In the genomic region with DNA sequence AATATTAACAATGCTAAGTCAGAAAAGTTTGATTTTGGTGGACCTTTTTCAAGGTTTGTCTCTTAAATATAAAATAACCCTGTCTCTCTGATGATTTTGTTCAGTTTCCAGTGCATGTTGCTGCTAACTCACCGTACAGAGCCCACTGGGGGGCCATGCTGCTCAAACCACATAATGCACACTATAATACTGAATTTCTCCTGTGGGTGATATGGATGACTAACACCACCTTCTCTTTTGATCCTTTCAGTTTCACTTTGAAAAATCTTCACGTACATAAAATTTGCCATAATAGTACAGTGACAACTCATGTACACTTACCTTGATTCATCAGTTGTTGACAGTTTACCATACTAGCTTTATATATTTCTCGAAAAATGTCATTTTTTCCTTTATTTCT, we compare ENCODE assay signal across 8 cellular contexts.
DNase-seq lines count a peak whose midpoint lies in the region; ATAC-seq and TF ChIP-seq lines count a peak whose summit lies in the region.

No MANE protein-coding gene starts in this region.

- CTCF ChIA-PET in activated CD4-positive, alpha-beta T cell treated with anti-CD3 and anti-CD28 coated beads for 36 hours (lab: Charles Lee): interaction anchor here (0.6 to 0.8 kb wide), 3 partner anchors 15 to 29 kb away, joined by 3 read pairs; no protein-coding TSS in a partner anchor

- no peaks in the 10 kb centered on the region for H3K36me3 Mint-ChIP-seq in activated CD4-positive, alpha-beta T cell treated with anti-CD3 and anti-CD28 coated beads for 36 hours (ENCODE audit: low read depth)
- no peaks in the 10 kb centered on the region for H3K36me3 Mint-ChIP-seq in activated T-helper 1 cell treated with anti-CD3 and anti-CD28 coated beads, Interleukin-12 subunit alpha, Interleukin-12 subunit beta, Interleukin-2, Interleukin-4 antibody, amounts not matched to agents 30 ng/mL and 10 ng/mL and 1 ng/mL, durations not matched to agents 14 hours and 24 hours and 36 hours (ENCODE audit: low read depth)

- no peaks in the 10 kb centered on the region for H3K36me3 ChIP-seq in Peyer's patch

- H3K4me3 Mint-ChIP-seq in activated CD4-positive, alpha-beta T cell treated with anti-CD3 and anti-CD28 coated beads for 36 hours: no peak overlapping the region
- H3K4me3 Mint-ChIP-seq in activated T-helper 1 cell treated with anti-CD3 and anti-CD28 coated beads, Interleukin-12 subunit alpha, Interleukin-12 subunit beta, Interleukin-2, Interleukin-4 antibody, amounts not matched to agents 30 ng/mL and 10 ng/mL and 1 ng/mL, durations not matched to agents 14 hours and 24 hours and 36 hours: peak overlapping the region; percentile 56

- no peak overlapping the region for H3K27ac Mint-ChIP-seq in activated CD4-positive, alpha-beta T cell treated with anti-CD3 and anti-CD28 coated beads for 36 hours
- no peak overlapping the region for H3K27ac Mint-ChIP-seq in activated T-helper 1 cell treated with anti-CD3 and anti-CD28 coated beads, Interleukin-12 subunit alpha, Interleukin-12 subunit beta, Interleukin-2, Interleukin-4 antibody, amounts not matched to agents 30 ng/mL and 10 ng/mL and 1 ng/mL, durations not matched to agents 14 hours and 24 hours and 36 hours

- peak overlapping the region in 2 of 4 donors; percentile 17 to 25 for H3K4me3 ChIP-seq in Peyer's patch

- peak; percentile 41 for DNase-seq in activated CD4-positive, alpha-beta T cell treated with anti-CD3 and anti-CD28 coated beads for 36 hours
- no peak for DNase-seq in activated CD4-positive, alpha-beta T cell treated with anti-CD3 and anti-CD28 coated beads, Interleukin-2, amount 50 U/mL, for 1 hour
- DNase-seq in activated T-helper 1 cell treated with anti-CD3 and anti-CD28 coated beads, Interleukin-12 subunit alpha, Interleukin-12 subunit beta, Interleukin-2, Interleukin-4 antibody, amounts not matched to agents 30 ng/mL and 10 ng/mL and 1 ng/mL, durations not matched to agents 14 hours and 24 hours and 36 hours (ENCODE audit: low spot score): no peak
- peak; percentile 4 for DNase-seq in stimulated activated CD8-positive, alpha-beta memory T cell treated with anti-CD3 and anti-CD28 coated beads, Interleukin-4, amount 100 ng/mL, for 24 hours (ENCODE audit: low read depth)
- DNase-seq in DMS53 treated with DMSO at 0.1 percent for 48 hours (lab: John Stamatoyannopoulos, UW; ENCODE audit: unreplicated experiment): no peak
- DNase-seq in Peyer's patch: no peak
- DNase-seq in activated gamma-delta T cell (lab: John Stamatoyannopoulos, UW): no peak

- no peak for TF ChIP-seq POLR2A in Peyer's patch (IDR thresholded peaks at IDR 0.05)

- no peaks in the 10 kb centered on the region for H3K9me3 Mint-ChIP-seq in activated CD4-positive, alpha-beta T cell treated with anti-CD3 and anti-CD28 coated beads for 36 hours (ENCODE audit: low read depth)
- H3K9me3 Mint-ChIP-seq in activated T-helper 1 cell treated with anti-CD3 and anti-CD28 coated beads, Interleukin-12 subunit alpha, Interleukin-12 subunit beta, Interleukin-2, Interleukin-4 antibody, amounts not matched to agents 30 ng/mL and 10 ng/mL and 1 ng/mL, durations not matched to agents 14 hours and 24 hours and 36 hours: no peaks in the 10 kb centered on the region

- intact Hi-C loops in activated CD4-positive, alpha-beta T cell treated with anti-CD3 and anti-CD28 coated beads for 36 hours (cut with DNase I, micrococcal nuclease): loop anchor here in 1 of 2 experiments (10.0 kb wide), 2 partner anchors 501 to 1479 kb away; partner anchors contain the start of gene TBC1D32
- intact Hi-C loops in activated T-helper 1 cell treated with anti-CD3 and anti-CD28 coated beads, Interleukin-12 subunit alpha, Interleukin-12 subunit beta, Interleukin-2, Interleukin-4 antibody, amounts not matched to agents 30 ng/mL and 10 ng/mL and 1 ng/mL, durations not matched to agents 14 hours and 24 hours and 36 hours (cut with micrococcal nuclease): loop anchor here (1.0 to 5.0 kb wide), 2 partner anchors 506 to 709 kb away; no protein-coding TSS in a partner anchor

- POLR2A ChIA-PET in activated CD4-positive, alpha-beta T cell treated with anti-CD3 and anti-CD28 coated beads for 36 hours (lab: Charles Lee): no interaction called here

- no peak overlapping the region for H3K27ac ChIP-seq in Peyer's patch

- H3K27me3 Mint-ChIP-seq in activated CD4-positive, alpha-beta T cell treated with anti-CD3 and anti-CD28 coated beads for 36 hours: no peaks in the 10 kb centered on the region
- peaks cover 9% of the 10 kb centered on the region for H3K27me3 Mint-ChIP-seq in activated T-helper 1 cell treated with anti-CD3 and anti-CD28 coated beads, Interleukin-12 subunit alpha, Interleukin-12 subunit beta, Interleukin-2, Interleukin-4 antibody, amounts not matched to agents 30 ng/mL and 10 ng/mL and 1 ng/mL, durations not matched to agents 14 hours and 24 hours and 36 hours (ENCODE audit: insufficient read depth)

- H3K4me1 ChIP-seq in Peyer's patch: no peaks in the 10 kb centered on the region

- TF ChIP-seq CTCF in Peyer's patch (IDR thresholded peaks at IDR 0.05): peak in 1 of 6 experiments; percentile 4

- ATAC-seq in activated CD4-positive, alpha-beta T cell treated with anti-CD3 and anti-CD28 coated beads for 36 hours: peak; percentile 96
- peak; percentile 94 for ATAC-seq in HG03378 (IDR thresholded peaks at IDR 0.05; ENCODE audit: unreplicated experiment)

- H3K27me3 ChIP-seq in Peyer's patch: no peaks in the 10 kb centered on the region

- no peaks in the 10 kb centered on the region for H3K9me3 ChIP-seq in Peyer's patch

- H3K4me1 Mint-ChIP-seq in activated CD4-positive, alpha-beta T cell treated with anti-CD3 and anti-CD28 coated beads for 36 hours: peaks cover 14% of the 10 kb centered on the region
- H3K4me1 Mint-ChIP-seq in activated T-helper 1 cell treated with anti-CD3 and anti-CD28 coated beads, Interleukin-12 subunit alpha, Interleukin-12 subunit beta, Interleukin-2, Interleukin-4 antibody, amounts not matched to agents 30 ng/mL and 10 ng/mL and 1 ng/mL, durations not matched to agents 14 hours and 24 hours and 36 hours (ENCODE audit: low read depth): peaks cover 14% of the 10 kb centered on the region

Comparison
In these comparisons a context has a peak if more than half of its experiments do, and no peak if none do; other contexts are left out.
1. DNase-seq: peak in activated CD4-positive, alpha-beta T cell treated with anti-CD3 and anti-CD28 coated beads for 36 hours (single experiment) and stimulated activated CD8-positive, alpha-beta memory T cell treated with anti-CD3 and anti-CD28 coated beads, Interleukin-4, amount 100 ng/mL, for 24 hours (single experiment); none in activated CD4-positive, alpha-beta T cell treated with anti-CD3 and anti-CD28 coated beads, Interleukin-2, amount 50 U/mL, for 1 hour (single experiment), activated T-helper 1 cell treated with anti-CD3 and anti-CD28 coated beads, Interleukin-12 subunit alpha, Interleukin-12 subunit beta, Interleukin-2, Interleukin-4 antibody, amounts not matched to agents 30 ng/mL and 10 ng/mL and 1 ng/mL, durations not matched to agents 14 hours and 24 hours and 36 hours (single experiment), DMS53 treated with DMSO at 0.1 percent for 48 hours (single experiment), Peyer's patch (0 of 3) and activated gamma-delta T cell (single experiment).